11 cellular contexts compared by ENCODE assay signal in genomic region chr1:54276617-54277450, GRCh38.
DNase-seq lines count a peak whose midpoint lies in the region; ATAC-seq, FAIRE-seq and TF ChIP-seq lines count a peak whose summit lies in the region.
"Had no signal": no experiment of that assay in that cellular context is flagged by ENCODE, and none has a peak within 500 bp of the region (broad histone marks: within the 10 kb centered on the region; RNA-seq: fewer than 3 reads in every experiment).

No MANE protein-coding gene starts in this region.

- H3K36me3 ChIP-seq in right atrium auricular region, result peaks cover 5% of the 10 kb centered on the region
- H3K36me3 ChIP-seq in spleen, result peaks cover 0 to 25% (median 0%) of the 10 kb centered on the region in 6 donors

- H3K27me3 ChIP-seq in right atrium auricular region (no peaks in the 10 kb centered on the region), spleen (replicated peaks in 1 of 7) (no peaks in the 10 kb centered on the region)

- no peak overlapping the region for H3K4me3 ChIP-seq in right atrium auricular region
- H3K4me3 ChIP-seq in spleen, result no peak overlapping the region

- no peak for TF ChIP-seq POLR2A in spleen (IDR thresholded peaks at IDR 0.05)

- H3K27me3 Mint-ChIP-seq in activated T-helper 17 cell treated with anti-CD3 and anti-CD28 coated beads, Interleukin-2, amount 50 U/mL, for 72 hours, result no peaks in the 10 kb centered on the region

- TF ChIP-seq CTCF in right atrium auricular region (IDR thresholded peaks at IDR 0.05), result no peak
- no peak for TF ChIP-seq CTCF in spleen (IDR thresholded peaks at IDR 0.05 in 8 of 11, conservative IDR thresholded peaks at IDR 0.05 in 3 of 11)

- H3K27ac ChIP-seq in right atrium auricular region (peak overlapping the region; percentile 68 to 72), spleen (peak overlapping the region in 7 of 8 donors; percentile 71 to 91 (median 85))

- peak; percentile 21 for ATAC-seq in GM18517 (IDR thresholded peaks at IDR 0.05; ENCODE audit: unreplicated experiment)
- peak; percentile 57 for ATAC-seq in activated T-helper 17 cell treated with anti-CD3 and anti-CD28 coated beads, Interleukin-2, amount 50 U/mL, for 72 hours (replicated peaks)
- no peak for ATAC-seq in HG02938 (IDR thresholded peaks at IDR 0.05; ENCODE audit: unreplicated experiment)

- FAIRE-seq in frontal cortex (lab: Jason Lieb, UNC), result no peak

- DNase-seq in right atrium auricular region (ENCODE audit: low spot score), result no peak
- no peak for DNase-seq in spleen
- no peak for DNase-seq in NK-92 treated with Interleukin-12 subunit alpha and Interleukin-12 subunit beta, amount 100 ng/mL, for 24 hours (lab: John Stamatoyannopoulos, UW)
- no peak for DNase-seq in NCI-H1694 treated with DMSO at 0.1 percent for 48 hours (lab: John Stamatoyannopoulos, UW)
- DNase-seq in frontal cortex (ENCODE audit: low spot score in 2 of 2), result no peak
- DNase-seq: activated gamma-delta T cell, NCI-H1105 treated with DMSO at 0.1 percent for 48 hours, nucleus accumbens had no signal

- peaks cover 17% of the 10 kb centered on the region for H3K4me1 Mint-ChIP-seq in activated T-helper 17 cell treated with anti-CD3 and anti-CD28 coated beads, Interleukin-2, amount 50 U/mL, for 72 hours

- H3K4me3 Mint-ChIP-seq in activated T-helper 17 cell treated with anti-CD3 and anti-CD28 coated beads, Interleukin-2, amount 50 U/mL, for 72 hours, result peak overlapping the region; percentile 42

- H3K36me3 Mint-ChIP-seq in activated T-helper 17 cell treated with anti-CD3 and anti-CD28 coated beads, Interleukin-2, amount 50 U/mL, for 72 hours (ENCODE audit: low read depth), result peaks cover 15% of the 10 kb centered on the region

- H3K27ac Mint-ChIP-seq in activated T-helper 17 cell treated with anti-CD3 and anti-CD28 coated beads, Interleukin-2, amount 50 U/mL, for 72 hours, result peak overlapping the region; percentile 91

- 90 to 97% (median 93%) methylated on average over 11 of the region's 11 CpGs for WGBS in spleen, 5 donors

- intact Hi-C loops in spleen (cut with DNase I; ENCODE audit: low total_unique reads), result no loop called here

- H3K9me3 ChIP-seq in right atrium auricular region (no peaks in the 10 kb centered on the region), spleen (no peaks in the 10 kb centered on the region)

- peaks cover 0 to 82% of the 10 kb centered on the region in 2 donors for H3K4me1 ChIP-seq in right atrium auricular region
- H3K4me1 ChIP-seq in spleen, result peaks cover 25 to 80% (median 58%) of the 10 kb centered on the region in 6 donors

- no peaks in the 10 kb centered on the region for H3K9me3 Mint-ChIP-seq in activated T-helper 17 cell treated with anti-CD3 and anti-CD28 coated beads, Interleukin-2, amount 50 U/mL, for 72 hours
